8 cellular contexts compared by ENCODE assay signal in genomic region chr6:127641905-127642304, GRCh38.
DNase-seq lines count a peak whose midpoint lies in the region; ATAC-seq and TF ChIP-seq lines count a peak whose summit lies in the region.

No MANE protein-coding gene starts in this region.

- H3K36me3 Mint-ChIP-seq in activated T-cell treated with anti-CD3 and anti-CD28 coated beads, Interleukin-2, amount 50 U/mL, for 72 hours (ENCODE audit: insufficient read depth in 2 of 2) = peaks cover 1 to 8% of the 10 kb centered on the region in 2 donors

- WGBS in lower leg skin, 2 donors = 29 to 33% methylated on average over 7 of the region's 7 CpGs

- no peaks in the 10 kb centered on the region for H3K36me3 ChIP-seq in ACC112 (ENCODE audit: insufficient read depth, low read length)

- TF ChIP-seq CTCF in GM12864 (IDR thresholded peaks at IDR 0.05; ENCODE audit: low read depth, low read length, missing control alignments) (peak; percentile 71), lower leg skin (IDR thresholded peaks at IDR 0.05) (no peak)

- no peak for TF ChIP-seq POLR2A in lower leg skin (IDR thresholded peaks at IDR 0.05)

- peaks cover 0 to 1% of the 10 kb centered on the region in 2 donors for H3K9me3 Mint-ChIP-seq in activated T-cell treated with anti-CD3 and anti-CD28 coated beads, Interleukin-2, amount 50 U/mL, for 72 hours

- H3K4me3 ChIP-seq in ACC112 (ENCODE audit: low read depth, low read length) = 0 out of 2 replicates have a peak overlapping the region, but pooled peaks have one; percentile 44
- no peak overlapping the region for H3K4me3 ChIP-seq in GM12864 (ENCODE audit: low read depth, low read length)
- H3K4me3 ChIP-seq in lower leg skin (ENCODE audit: low read depth, poor library complexity, severe bottlenecking) = no peak overlapping the region

- no peak overlapping the region for H3K4me3 Mint-ChIP-seq in activated T-cell treated with anti-CD3 and anti-CD28 coated beads, Interleukin-2, amount 50 U/mL, for 72 hours

- no peak for DNase-seq in GM12864 (ENCODE audit: low read depth)
- DNase-seq in NCI-H146 treated with DMSO at 0.1 percent for 48 hours (lab: John Stamatoyannopoulos, UW; ENCODE audit: unreplicated experiment) = peak; percentile 44
- DNase-seq in activated T-cell treated with anti-CD3 and anti-CD28 coated beads, Interleukin-2, amount 50 U/mL, for 72 hours = peak; percentile 2 to 7
- peak; percentile 63 for DNase-seq in iPS-NIHi7 (ENCODE audit: extremely low spot score)
- DNase-seq in epidermal melanocyte (ENCODE audit: insufficient read length, low spot score) = no peak
- DNase-seq in lower leg skin (ENCODE audit: low spot score in 2 of 2) = no peak

- H2AFZ ChIP-seq in ACC112 (ENCODE audit: low read length, unreplicated experiment) = peak overlapping the region; percentile 10

- H3K27me3 ChIP-seq in ACC112 (ENCODE audit: insufficient read depth, low read length) = no peaks in the 10 kb centered on the region

- peak; percentile 85 for ATAC-seq in HG02571 (IDR thresholded peaks at IDR 0.05; ENCODE audit: unreplicated experiment)
- no peak for ATAC-seq in activated T-cell treated with anti-CD3 and anti-CD28 coated beads, Interleukin-2, amount 50 U/mL, for 72 hours (replicated peaks in 1 of 2)

- intact Hi-C loops in lower leg skin (cut with DNase I; ENCODE audit: low total_unique reads) = loop anchor here (10.0 kb wide), 1 partner anchor 177 kb away; no protein-coding TSS in a partner anchor

- H3K4me1 ChIP-seq in ACC112 (ENCODE audit: control insufficient read depth, insufficient read depth, low read length, unreplicated experiment) = peaks cover 5% of the 10 kb centered on the region

- H3K27ac Mint-ChIP-seq in activated T-cell treated with anti-CD3 and anti-CD28 coated beads, Interleukin-2, amount 50 U/mL, for 72 hours = no peak overlapping the region

- peaks cover 5% of the 10 kb centered on the region for H3K4me1 Mint-ChIP-seq in activated T-cell treated with anti-CD3 and anti-CD28 coated beads, Interleukin-2, amount 50 U/mL, for 72 hours (ENCODE audit: low read depth)

- no peak overlapping the region for H3K27ac ChIP-seq in ACC112 (ENCODE audit: low read depth, low read length)

- no peaks in the 10 kb centered on the region for H3K79me2 ChIP-seq in ACC112 (ENCODE audit: control insufficient read depth, insufficient read depth, low read length, unreplicated experiment)

- H3K27me3 Mint-ChIP-seq in activated T-cell treated with anti-CD3 and anti-CD28 coated beads, Interleukin-2, amount 50 U/mL, for 72 hours (ENCODE audit: low read depth) = peaks cover 6% of the 10 kb centered on the region

Comparison
In these comparisons a context has a peak if more than half of its experiments do, and no peak if none do; other contexts are left out.
1. DNase-seq: peak in NCI-H146 treated with DMSO at 0.1 percent for 48 hours (single experiment), activated T-cell treated with anti-CD3 and anti-CD28 coated beads, Interleukin-2, amount 50 U/mL, for 72 hours (2 of 2) and iPS-NIHi7 (single experiment); none in GM12864 (single experiment), epidermal melanocyte (single experiment) and lower leg skin (0 of 2).